ENCODE assay signal across 29 cellular contexts in genomic region chr1:41317356-41317755, GRCh38. TPM values are rescaled to one million over a fixed set of nuclear protein-coding genes. Genes with fewer than 3 reads are reported as not detected.
DNase-seq lines count a peak whose midpoint lies in the region; ATAC-seq and TF ChIP-seq lines count a peak whose summit lies in the region.
"Had no signal": no experiment of that assay in that cellular context is flagged by ENCODE, and none has a peak within 500 bp of the region (broad histone marks: within the 10 kb centered on the region; RNA-seq: fewer than 3 reads in every experiment).

No MANE protein-coding gene starts in this region.

- DNase-seq in AG10803 (ENCODE audit: low read depth): peak; percentile 23
- peak; percentile 33 for DNase-seq in GM23248
- peak; percentile 25 for DNase-seq in activated CD8-positive, alpha-beta memory T cell treated with anti-CD3 and anti-CD28 coated beads, Interleukin-2, amount 50 U/mL, for 48 hours
- peak; percentile 2 for DNase-seq in kidney tubule cell (ENCODE audit: low spot score)
- DNase-seq in dorsolateral prefrontal cortex: no peak
- DNase-seq in glomerular visceral epithelial cell (ENCODE audit: extremely low spot score): no peak
- no peak for DNase-seq in caudate nucleus (lab: John Stamatoyannopoulos, UW)
- DNase-seq: activated CD4-positive, CD25-positive, alpha-beta regulatory T cell; activated naive CD4-positive, alpha-beta T cell treated with anti-CD3 and anti-CD28 coated beads, Interleukin-2, amount 50 U/mL, for 16 hours; C1 segment of cervical spinal cord; COR-L47; DMS79; esophagus squamous epithelium; hypothalamus; midbrain; naive thymus-derived CD8-positive, alpha-beta T cell; NCI-H510A treated with DMSO at 0.1 percent for 48 hours; NK-92 treated with Interleukin-12 subunit alpha and Interleukin-12 subunit beta, amount 100 ng/mL, for 24 hours; SIG-M5; small intestine; stimulated activated CD4-positive, alpha-beta T cell treated with anti-CD3 and anti-CD28 coated beads, Interleukin-1b, Interleukin-23, amount 100 ng/mL, for 48 hours; stomach; T-cell; tibial artery had no signal

- no peak overlapping the region for H3K9ac ChIP-seq in GM23248

- no peaks in the 10 kb centered on the region; the same call in 1 of the 2 replicates for H3K27me3 ChIP-seq in GM23248 (replicated peaks; ENCODE audit: insufficient read depth)
- no peaks in the 10 kb centered on the region for H3K27me3 ChIP-seq in dorsolateral prefrontal cortex
- H3K27me3 ChIP-seq: esophagus squamous epithelium, gastroesophageal sphincter, stomach, tibial artery had no signal

- peaks cover 12% of the 10 kb centered on the region; the same call in 1 of the 2 replicates for H3K4me1 ChIP-seq in GM23248 (ENCODE audit: insufficient read depth)

- intact Hi-C loops in dorsolateral prefrontal cortex (cut with DNase I): no loop called here

- H2AFZ ChIP-seq in GM23248: no peak overlapping the region

- no peaks in the 10 kb centered on the region for H4K20me1 ChIP-seq in GM23248 (ENCODE audit: insufficient read depth)

- H3K27ac ChIP-seq in GM23248: no peak overlapping the region
- H3K27ac ChIP-seq in dorsolateral prefrontal cortex: no peak overlapping the region
- no peak overlapping the region for H3K27ac ChIP-seq in caudate nucleus (ENCODE audit: low read depth, low read length)
- H3K27ac ChIP-seq: coronary artery, esophagus squamous epithelium, gastroesophageal sphincter, stomach, tibial artery had no signal

- no peaks in the 10 kb centered on the region for H3K9me3 ChIP-seq in GM23248 (ENCODE audit: low read depth)
- H3K9me3 ChIP-seq: esophagus squamous epithelium, gastroesophageal sphincter, stomach, tibial artery had no signal

- TF ChIP-seq CTCF in AG10803 (conservative IDR thresholded peaks at IDR 0.05; ENCODE audit: low read length) (no peak), dorsolateral prefrontal cortex (IDR thresholded peaks at IDR 0.05 in 54 of 56, conservative IDR thresholded peaks at IDR 0.05 in 2 of 56; ENCODE audit: low read depth in 1 of 56, partially characterized antibody in 56 of 56) (no peak)

- ATAC-seq in HG03025 (IDR thresholded peaks at IDR 0.05; ENCODE audit: low FRiP score, unreplicated experiment): no peak
- ATAC-seq: gastroesophageal sphincter; GM12878; naive thymus-derived CD8-positive, alpha-beta T cell; Panc1; T-cell had no signal

- no peak overlapping the region for H3K4me3 ChIP-seq in AG10803 (ENCODE audit: low read length)
- no peak overlapping the region for H3K4me3 ChIP-seq in GM23248
- no peak overlapping the region for H3K4me3 ChIP-seq in dorsolateral prefrontal cortex
- H3K4me3 ChIP-seq: coronary artery, esophagus squamous epithelium, gastroesophageal sphincter, GM12878, stomach, tibial artery had no signal

- H3F3A ChIP-seq in GM23248 (ENCODE audit: insufficient read depth): 0 out of 2 replicates have a peak, but pooled peaks cover 11% of the 10 kb centered on the region

- WGBS in GM23248 (ENCODE audit: low coverage in 1 of 2, low lambda C conversion rate in 2 of 2, missing lambda C conversion rate in 2 of 2), 2 experiments: 65 to 69% methylated on average over 6 of the region's 6 CpGs

- H3K79me2 ChIP-seq in GM23248 (ENCODE audit: insufficient read depth): no peaks in the 10 kb centered on the region

- H3K9me2 ChIP-seq in GM23248 (ENCODE audit: insufficient read depth): no peaks in the 10 kb centered on the region

- in situ Hi-C loops in GM23248 (cut with MboI): no loop called here

- H3K36me3 ChIP-seq in GM23248 (ENCODE audit: low read depth): no peaks in the 10 kb centered on the region
- H3K36me3 ChIP-seq: esophagus squamous epithelium, gastroesophageal sphincter, stomach, tibial artery had no signal

- no peak overlapping the region for H3K4me2 ChIP-seq in GM23248 (ENCODE audit: unreplicated experiment)

RNA-seq across cellular contexts. Expression of gene FOXO6, which starts 43.9 kb away (rescaled TPM):
- total RNA-seq in GM23248 (2014; rRNA removed; shearing (Covaris generic)): not detected in 2 replicates
- polyA plus RNA-seq in GM23248 (2016; fragmentation: Nextera tagmentation; extraction: Ambion mirVana): not detected in 2 replicates
- 1 to 10 TPM; 1.7 to 8.3 (median 3.8) TPM for total RNA-seq in dorsolateral prefrontal cortex
- total RNA-seq: GM12878 had no signal
- polyA plus RNA-seq: naive thymus-derived CD8-positive, alpha-beta T cell had no signal

Comparison
In these comparisons a context has a peak if more than half of its experiments do, and no peak if none do; other contexts are left out.
1. DNase-seq: peak in AG10803 (single experiment), GM23248 (single experiment), activated CD8-positive, alpha-beta memory T cell treated with anti-CD3 and anti-CD28 coated beads, Interleukin-2, amount 50 U/mL, for 48 hours (single experiment) and kidney tubule cell (single experiment); none in dorsolateral prefrontal cortex (0 of 10), glomerular visceral epithelial cell (single experiment) and caudate nucleus (0 of 61).